Comparison of ENCODE assay signal across 2 cellular contexts in the genomic region with DNA sequence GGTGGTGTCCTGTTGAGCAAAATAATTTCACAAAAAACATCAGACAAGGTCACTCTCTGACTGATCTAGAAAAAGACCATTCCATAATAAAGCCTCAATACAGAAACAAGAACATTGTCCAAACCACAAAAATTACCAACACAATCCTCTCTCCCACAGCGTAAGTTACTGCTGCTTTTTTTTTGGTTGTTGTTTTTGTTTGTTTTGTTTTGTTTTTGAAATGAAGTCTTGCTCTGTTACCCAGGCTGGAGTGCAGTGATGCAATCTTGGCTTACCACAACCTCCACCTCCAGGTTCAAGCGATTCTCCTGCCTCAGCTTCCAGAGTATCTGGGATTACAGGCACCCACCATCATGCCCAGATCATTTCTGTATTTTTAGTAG.
TF ChIP-seq lines count a peak whose summit lies in the region.

No MANE protein-coding gene starts in this region.

TF ChIP-seq in HCT116, 20 proteins besides CTCF, POLR2A, EP300 and RAD21:
- no peak for TF ChIP-seq EGR1 (IDR thresholded peaks at IDR 0.05; ENCODE audit: low read depth)
- TF ChIP-seq, protein P1, sequence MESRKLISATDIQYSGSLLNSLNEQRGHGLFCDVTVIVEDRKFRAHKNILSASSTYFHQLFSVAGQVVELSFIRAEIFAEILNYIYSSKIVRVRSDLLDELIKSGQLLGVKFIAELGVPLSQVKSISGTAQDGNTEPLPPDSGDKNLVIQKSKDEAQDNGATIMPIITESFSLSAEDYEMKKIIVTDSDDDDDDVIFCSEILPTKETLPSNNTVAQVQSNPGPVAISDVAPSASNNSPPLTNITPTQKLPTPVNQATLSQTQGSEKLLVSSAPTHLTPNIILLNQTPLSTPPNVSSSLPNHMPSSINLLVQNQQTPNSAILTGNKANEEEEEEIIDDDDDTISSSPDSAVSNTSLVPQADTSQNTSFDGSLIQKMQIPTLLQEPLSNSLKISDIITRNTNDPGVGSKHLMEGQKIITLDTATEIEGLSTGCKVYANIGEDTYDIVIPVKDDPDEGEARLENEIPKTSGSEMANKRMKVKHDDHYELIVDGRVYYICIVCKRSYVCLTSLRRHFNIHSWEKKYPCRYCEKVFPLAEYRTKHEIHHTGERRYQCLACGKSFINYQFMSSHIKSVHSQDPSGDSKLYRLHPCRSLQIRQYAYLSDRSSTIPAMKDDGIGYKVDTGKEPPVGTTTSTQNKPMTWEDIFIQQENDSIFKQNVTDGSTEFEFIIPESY (IDR thresholded peaks at IDR 0.05; ENCODE audit: extremely low read depth, insufficient replicate concordance, low read length), result no peak
- TF ChIP-seq SP1 (IDR thresholded peaks at IDR 0.05; ENCODE audit: low read depth), result no peak
- TF ChIP-seq TCF7L2 (IDR thresholded peaks at IDR 0.05; ENCODE audit: borderline replicate concordance, extremely low read depth, insufficient read depth, insufficient read length), result no peak
TF ChIP-seq in HCT116: peak in this region for 0.

TF ChIP-seq in K562, 482 proteins besides CTCF, POLR2A, EP300 and RAD21:
- TF ChIP-seq, protein P2, sequence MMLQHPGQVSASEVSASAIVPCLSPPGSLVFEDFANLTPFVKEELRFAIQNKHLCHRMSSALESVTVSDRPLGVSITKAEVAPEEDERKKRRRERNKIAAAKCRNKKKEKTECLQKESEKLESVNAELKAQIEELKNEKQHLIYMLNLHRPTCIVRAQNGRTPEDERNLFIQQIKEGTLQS (IDR thresholded peaks at IDR 0.05), result peak; percentile 68
- TF ChIP-seq, protein P2 (CRISPR knock-in tag; conservative IDR thresholded peaks at IDR 0.05), result no peak
- TF ChIP-seq CEBPB (tag; IDR thresholded peaks at IDR 0.05) (peak; percentile 55), MCM2 (IDR thresholded peaks at IDR 0.05; ENCODE audit: low read depth) (no peak), CEBPG (CRISPR knock-in tag; IDR thresholded peaks at IDR 0.05) (peak; percentile 50), CEBPG (tag; conservative IDR thresholded peaks at IDR 0.05 in 1 of 2, IDR thresholded peaks at IDR 0.05 in 1 of 2) (peak in 1 of 2 experiments; percentile 61; a peak in 2 of 4 replicates)
- TF ChIP-seq, protein P3, sequence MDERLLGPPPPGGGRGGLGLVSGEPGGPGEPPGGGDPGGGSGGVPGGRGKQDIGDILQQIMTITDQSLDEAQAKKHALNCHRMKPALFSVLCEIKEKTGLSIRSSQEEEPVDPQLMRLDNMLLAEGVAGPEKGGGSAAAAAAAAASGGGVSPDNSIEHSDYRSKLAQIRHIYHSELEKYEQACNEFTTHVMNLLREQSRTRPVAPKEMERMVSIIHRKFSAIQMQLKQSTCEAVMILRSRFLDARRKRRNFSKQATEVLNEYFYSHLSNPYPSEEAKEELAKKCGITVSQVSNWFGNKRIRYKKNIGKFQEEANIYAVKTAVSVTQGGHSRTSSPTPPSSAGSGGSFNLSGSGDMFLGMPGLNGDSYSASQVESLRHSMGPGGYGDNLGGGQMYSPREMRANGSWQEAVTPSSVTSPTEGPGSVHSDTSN (CRISPR knock-in tag; IDR thresholded peaks at IDR 0.05; ENCODE audit: low read depth), result no peak
- TF ChIP-seq, protein P3 (tag; conservative IDR thresholded peaks at IDR 0.05; ENCODE audit: low read depth), result no peak
